2 cellular contexts compared by ENCODE assay signal in the genomic region with DNA sequence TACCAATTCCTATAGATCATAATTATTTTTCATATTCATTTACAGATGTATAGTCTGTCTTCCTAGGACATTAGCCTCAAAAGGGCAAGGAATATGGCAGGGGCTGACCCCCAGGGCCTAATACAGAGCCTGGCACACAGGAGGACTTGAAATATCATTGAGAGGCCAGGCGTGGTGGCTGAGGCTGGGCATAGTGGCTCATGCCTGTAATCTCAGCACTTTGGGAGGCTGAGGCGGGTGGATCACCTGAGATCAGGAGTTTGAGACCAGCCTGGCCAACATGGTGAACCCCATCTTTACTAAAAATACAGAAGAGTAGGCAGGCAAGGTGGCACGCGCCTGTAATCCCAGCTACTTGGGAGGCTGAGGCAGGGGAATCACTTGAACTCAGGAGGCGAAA. TPM values are rescaled to one million over a fixed set of nuclear protein-coding genes. Genes with fewer than 3 reads are reported as not detected.
"Had no signal": no experiment of that assay in that cellular context is flagged by ENCODE, and none has a peak within 500 bp of the region (broad histone marks: within the 10 kb centered on the region; RNA-seq: fewer than 3 reads in every experiment).

No MANE protein-coding gene starts in this region.

RNA-seq across cellular contexts. Expression of a gene that starts 57.6 kb away (rescaled TPM):
- total RNA-seq: G401, GM12878 had no signal
- polyA plus RNA-seq: GM12878 had no signal
